In the genomic region with DNA sequence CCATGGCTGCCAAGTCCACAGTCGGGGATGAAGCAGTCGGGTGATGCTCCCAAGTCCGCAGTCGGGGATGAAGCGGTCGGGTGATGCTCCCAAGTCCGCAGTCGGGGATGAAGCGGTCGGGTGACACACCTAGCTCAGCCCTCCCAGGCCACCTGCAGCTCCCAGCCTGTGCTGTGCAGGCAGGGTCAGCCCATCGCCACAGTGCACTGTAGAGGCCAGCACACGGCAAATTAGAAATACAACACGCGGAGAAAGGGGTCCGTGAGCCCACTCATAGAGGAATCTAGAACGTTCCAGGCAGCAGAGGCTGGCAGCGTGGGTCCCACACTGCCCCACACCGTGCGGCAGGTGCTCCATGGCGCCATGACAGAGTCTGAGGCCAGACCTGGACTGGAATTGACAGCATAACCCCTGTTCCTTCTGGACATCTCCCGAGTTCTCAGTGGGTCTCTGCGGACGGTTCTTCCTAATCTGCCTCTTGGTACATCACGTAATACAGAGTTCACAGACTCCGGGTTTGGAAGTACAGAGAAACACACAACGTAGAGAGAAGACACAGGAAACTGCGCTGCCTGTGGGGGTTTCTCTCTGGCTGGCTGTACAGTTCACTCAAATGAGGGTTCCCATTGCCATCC, we compare ENCODE assay signal across 14 cellular contexts. TPM values are rescaled to one million over a fixed set of nuclear protein-coding genes. Genes with fewer than 3 reads are reported as not detected.
DNase-seq lines count a peak whose midpoint lies in the region; TF ChIP-seq lines count a peak whose summit lies in the region.
"Had no signal": no experiment of that assay in that cellular context is flagged by ENCODE, and none has a peak within 500 bp of the region (broad histone marks: within the 10 kb centered on the region; RNA-seq: fewer than 3 reads in every experiment).

No MANE protein-coding gene starts in this region.

- H3K4me3 ChIP-seq in WERI-Rb-1 (ENCODE audit: low read depth, low read length): no peak overlapping the region

- H3K4me1 Mint-ChIP-seq in activated T-cell treated with anti-CD3 and anti-CD28 coated beads, Interleukin-2, amount 50 U/mL, for 24 hours (ENCODE audit: low read depth): peaks cover 5% of the 10 kb centered on the region
- H3K4me1 Mint-ChIP-seq in neural crest cell (peaks cover 9% of the 10 kb centered on the region), type B pancreatic cell (ENCODE audit: unreplicated experiment) (peaks cover 9% of the 10 kb centered on the region)

- TF ChIP-seq CTCF in WERI-Rb-1 (IDR thresholded peaks at IDR 0.05; ENCODE audit: low read depth, low read length): no peak
- TF ChIP-seq CTCF in neural crest cell (conservative IDR thresholded peaks at IDR 0.05): no peak
- no peak for TF ChIP-seq CTCF in type B pancreatic cell (conservative IDR thresholded peaks at IDR 0.05)

- H3K36me3 ChIP-seq in WERI-Rb-1: no peaks in the 10 kb centered on the region

- no peak overlapping the region for H3K27ac ChIP-seq in WERI-Rb-1

- no peaks in the 10 kb centered on the region for H3K9me3 ChIP-seq in WERI-Rb-1 (ENCODE audit: severe bottlenecking)

- no peak overlapping the region for H3K4me3 Mint-ChIP-seq in activated T-cell treated with anti-CD3 and anti-CD28 coated beads, Interleukin-2, amount 50 U/mL, for 24 hours
- H3K4me3 Mint-ChIP-seq in neural crest cell: peak overlapping the region; percentile 13
- no peak overlapping the region for H3K4me3 Mint-ChIP-seq in type B pancreatic cell
- H3K4me3 Mint-ChIP-seq: CD14-positive monocyte had no signal

- H3K27me3 Mint-ChIP-seq in activated T-cell treated with anti-CD3 and anti-CD28 coated beads, Interleukin-2, amount 50 U/mL, for 24 hours: peaks cover 3% of the 10 kb centered on the region
- H3K27me3 Mint-ChIP-seq in neural crest cell (ENCODE audit: low read depth) (no peaks in the 10 kb centered on the region), type B pancreatic cell (no peaks in the 10 kb centered on the region)

- peak; percentile 20 for DNase-seq in activated T-cell treated with anti-CD3 and anti-CD28 coated beads, Interleukin-2, amount 50 U/mL, for 24 hours
- no peak for DNase-seq in activated T-cell treated with anti-CD3 and anti-CD28 coated beads, Interleukin-2, amount 50 U/mL, for 48 hours
- DNase-seq in WERI-Rb-1 (peak; percentile 6), neural crest cell (ENCODE audit: low read depth, low spot score) (no peak), type B pancreatic cell (ENCODE audit: extremely low spot score, unreplicated experiment) (peak; percentile 55), NCI-H345 treated with DMSO at 0.1 percent for 48 hours (lab: John Stamatoyannopoulos, UW; ENCODE audit: unreplicated experiment) (no peak), nucleus accumbens (lab: John Stamatoyannopoulos, UW) (no peak)
- DNase-seq: COR-L47, DMS53, HCEC 1CT, NCI-H2029, NCI-H2171 treated with DMSO at 0.1 percent for 48 hours, NCI-H510A treated with DMSO at 0.1 percent for 48 hours had no signal

- H3K27me3 ChIP-seq in WERI-Rb-1 (ENCODE audit: insufficient read depth, low read depth, severe bottlenecking): no peaks in the 10 kb centered on the region

- H3K27ac Mint-ChIP-seq in activated T-cell treated with anti-CD3 and anti-CD28 coated beads, Interleukin-2, amount 50 U/mL, for 24 hours: no peak overlapping the region
- no peak overlapping the region for H3K27ac Mint-ChIP-seq in neural crest cell (ENCODE audit: unreplicated experiment)
- H3K27ac Mint-ChIP-seq in type B pancreatic cell: no peak overlapping the region
- H3K27ac Mint-ChIP-seq: CD14-positive monocyte had no signal

- peaks cover 2% of the 10 kb centered on the region for H3K36me3 Mint-ChIP-seq in activated T-cell treated with anti-CD3 and anti-CD28 coated beads, Interleukin-2, amount 50 U/mL, for 24 hours (ENCODE audit: low read depth)
- H3K36me3 Mint-ChIP-seq in neural crest cell (ENCODE audit: low read depth): no peaks in the 10 kb centered on the region
- H3K36me3 Mint-ChIP-seq in type B pancreatic cell: no peaks in the 10 kb centered on the region
- H3K36me3 Mint-ChIP-seq: CD14-positive monocyte had no signal

- H3K9me3 Mint-ChIP-seq in activated T-cell treated with anti-CD3 and anti-CD28 coated beads, Interleukin-2, amount 50 U/mL, for 24 hours: no peaks in the 10 kb centered on the region
- H3K9me3 Mint-ChIP-seq in neural crest cell: no peaks in the 10 kb centered on the region
- H3K9me3 Mint-ChIP-seq in type B pancreatic cell: no peaks in the 10 kb centered on the region
- H3K9me3 Mint-ChIP-seq: CD14-positive monocyte had no signal

RNA-seq across cellular contexts. Expression of gene EXOC3, which starts 7.7 kb away (rescaled TPM):
- total RNA-seq in neural crest cell: 56.0 and 61.3 TPM in 2 replicates
- total RNA-seq in type B pancreatic cell (ENCODE audit: low replicate concordance): 62.9 and 64.6 TPM in 2 replicates

Comparison
In these comparisons a context has a peak if more than half of its experiments do, and no peak if none do; other contexts are left out.
1. DNase-seq: peak in activated T-cell treated with anti-CD3 and anti-CD28 coated beads, Interleukin-2, amount 50 U/mL, for 24 hours (single experiment), WERI-Rb-1 (single experiment) and type B pancreatic cell (single experiment); none in activated T-cell treated with anti-CD3 and anti-CD28 coated beads, Interleukin-2, amount 50 U/mL, for 48 hours (0 of 2), neural crest cell (single experiment), NCI-H345 treated with DMSO at 0.1 percent for 48 hours (single experiment) and nucleus accumbens (0 of 56).